Comparison of ENCODE assay signal across 20 cellular contexts in the genomic region with DNA sequence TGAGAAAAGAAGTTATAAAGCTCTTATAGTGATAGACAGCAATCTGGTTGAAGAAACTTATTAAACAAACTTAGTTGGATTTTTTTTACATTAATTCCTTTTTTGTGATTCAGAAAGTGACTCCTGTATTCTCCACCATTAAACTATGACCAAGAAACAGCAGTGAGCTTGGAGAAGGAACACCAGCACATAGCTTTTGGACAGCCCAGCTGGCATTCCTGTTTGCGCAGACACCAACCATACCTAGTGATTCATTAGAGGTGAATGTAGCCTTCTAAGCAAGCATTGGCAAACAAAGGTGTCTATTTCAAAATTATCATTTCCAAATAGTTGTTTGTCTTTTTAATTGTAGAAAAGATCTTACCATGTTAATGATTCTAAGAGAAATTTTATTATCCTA.
DNase-seq lines count a peak whose midpoint lies in the region; ATAC-seq, FAIRE-seq and TF ChIP-seq lines count a peak whose summit lies in the region.
"Had no signal": no experiment of that assay in that cellular context is flagged by ENCODE, and none has a peak within 500 bp of the region (broad histone marks: within the 10 kb centered on the region; RNA-seq: fewer than 3 reads in every experiment).

No MANE protein-coding gene starts in this region.

- H3K4me3 ChIP-seq in A549 = no peak overlapping the region
- no peak overlapping the region for H3K4me3 ChIP-seq in foreskin fibroblast (ENCODE audit: low read depth in 1 of 2, low read length in 2 of 2)
- no peak overlapping the region for H3K4me3 ChIP-seq in lower lobe of right lung
- H3K4me3 ChIP-seq: SK-N-MC, upper lobe of left lung had no signal

- DNase-seq in A549 (ENCODE audit: low read depth in 1 of 2, low spot score in 1 of 2) (peak in 1 of 2 experiments; percentile 29), HCEC 1CT (peak; percentile 36), foreskin fibroblast (peak; percentile 31 to 32), lower lobe of right lung (no peak), RKO (ENCODE audit: low spot score) (no peak), NCI-H2029 (lab: John Stamatoyannopoulos, UW) (no peak), NCI-H1092 treated with DMSO at 0.1 percent for 48 hours (lab: John Stamatoyannopoulos, UW) (no peak)
- DNase-seq: activated CD8-positive, alpha-beta memory T cell treated with anti-CD3 and anti-CD28 coated beads, Interleukin-2, amount 10 ng/mL, durations not matched to agents 7 days and 5 days; amniotic stem cell; endodermal cell; foreskin melanocyte; left ventricle myocardium superior; NCI-H1092; NCI-H774; right cardiac atrium; upper lobe of left lung had no signal

- POLR2A ChIA-PET in A549 (lab: Yijun Ruan, JAX) = no interaction called here

- 0 out of 3 replicates have a peak overlapping the region, but pooled peaks have one; percentile 11 for H3K4me2 ChIP-seq in A549

- no peak for TF ChIP-seq RAD21 in A549 (conservative IDR thresholded peaks at IDR 0.05 in 1 of 2, IDR thresholded peaks at IDR 0.05 in 1 of 2)

- H3K27ac ChIP-seq in A549 = no peak overlapping the region
- no peak overlapping the region for H3K27ac ChIP-seq in lower lobe of right lung
- H3K27ac ChIP-seq: SK-N-MC, upper lobe of left lung had no signal

- H3K4me1 ChIP-seq in A549 (peaks cover 8% of the 10 kb centered on the region; the same call in 2 of the 3 replicates), lower lobe of right lung (no peaks in the 10 kb centered on the region)
- H3K4me1 ChIP-seq: upper lobe of left lung had no signal

- FAIRE-seq in A549 (lab: Jason Lieb, UNC) = no peak
- FAIRE-seq: H1 had no signal

- TF ChIP-seq EP300 in A549 (IDR thresholded peaks at IDR 0.05) = no peak

- TF ChIP-seq POLR2A in A549 (IDR thresholded peaks at IDR 0.05; ENCODE audit: low read length) = no peak

- H3K9me3 ChIP-seq in A549 = no peaks in the 10 kb centered on the region
- H3K9me3 ChIP-seq in lower lobe of right lung = no peaks in the 10 kb centered on the region
- H3K9me3 ChIP-seq: upper lobe of left lung had no signal

- ATAC-seq in A549 = peak; percentile 50 to 72; a peak in 3 of 6 replicates
- peak; percentile 66 for ATAC-seq in SK-N-SH treated with all-trans-retinoic acid at 6 μM for 48 hours
- no peak for ATAC-seq in lower lobe of right lung
- ATAC-seq: activated CD8-positive, alpha-beta memory T cell treated with anti-CD3 and anti-CD28 coated beads, Interleukin-2, amount 10 ng/mL, durations not matched to agents 7 days and 5 days; left ventricle myocardium superior; Panc1; right cardiac atrium had no signal

- H3K27me3 ChIP-seq in lower lobe of right lung (ENCODE audit: low read depth) = no peaks in the 10 kb centered on the region
- H3K27me3 ChIP-seq: upper lobe of left lung had no signal

- 12% methylated on average over 1 of the region's 1 CpG for WGBS in A549 (ENCODE audit: missing lambda C conversion rate)

- no peak for TF ChIP-seq CTCF in A549 (IDR thresholded peaks at IDR 0.05)
- no peak for TF ChIP-seq CTCF in foreskin fibroblast (IDR thresholded peaks at IDR 0.05; ENCODE audit: low read depth, low read length)
- TF ChIP-seq CTCF in lower lobe of right lung (IDR thresholded peaks at IDR 0.05) = no peak

- no peaks in the 10 kb centered on the region for H3K36me3 ChIP-seq in lower lobe of right lung
- H3K36me3 ChIP-seq: upper lobe of left lung had no signal

- CTCF ChIA-PET in A549 (lab: Yijun Ruan, JAX) = interaction anchor here (1.2 kb wide), 2 partner anchors 17 to 451 kb away, joined by 3 read pairs; no protein-coding TSS in a partner anchor

- intact Hi-C loops in lower lobe of right lung (cut with DNase I) = no loop called here

TF ChIP-seq in A549, 52 proteins besides CTCF, POLR2A, EP300 and RAD21:
- TF ChIP-seq EHF (CRISPR knock-in tag; IDR thresholded peaks at IDR 0.05) (no peak), HMGXB4 (CRISPR knock-in tag; IDR thresholded peaks at IDR 0.05; ENCODE audit: borderline replicate concordance) (no peak), RCOR1 (IDR thresholded peaks at IDR 0.05; ENCODE audit: low read depth, low read length) (no peak), SREBF2 (IDR thresholded peaks at IDR 0.05) (no peak), ZNF302 (CRISPR knock-in tag; IDR thresholded peaks at IDR 0.05) (no peak), CHD4 (IDR thresholded peaks at IDR 0.05; ENCODE audit: borderline replicate concordance) (no peak), GATA3 (IDR thresholded peaks at IDR 0.05; ENCODE audit: borderline replicate concordance) (no peak)
TF ChIP-seq in A549: peak in this region for 0.

TF ChIP-seq in SK-N-SH treated with all-trans-retinoic acid at 6 μM for 48 hours, 23 proteins besides CTCF, POLR2A, EP300 and RAD21:
- TF ChIP-seq ZFP30 (CRISPR knock-in tag; IDR thresholded peaks at IDR 0.05) (no peak), TCF4 (CRISPR knock-in tag; IDR thresholded peaks at IDR 0.05; ENCODE audit: borderline replicate concordance) (no peak), ZC3H10 (CRISPR knock-in tag; IDR thresholded peaks at IDR 0.05) (no peak), ARNTL (CRISPR knock-in tag; IDR thresholded peaks at IDR 0.05; ENCODE audit: borderline replicate concordance, low read depth) (no peak)
TF ChIP-seq in SK-N-SH treated with all-trans-retinoic acid at 6 μM for 48 hours: peak in this region for 0.

Comparison
In these comparisons a context has a peak if more than half of its experiments do, and no peak if none do; other contexts are left out.
1. ATAC-seq: peak in A549 (2 of 2) and SK-N-SH treated with all-trans-retinoic acid at 6 μM for 48 hours (single experiment); none in lower lobe of right lung (0 of 2).
2. DNase-seq: peak in HCEC 1CT (single experiment) and foreskin fibroblast (2 of 2); none in lower lobe of right lung (single experiment), RKO (single experiment), NCI-H2029 (single experiment) and NCI-H1092 treated with DMSO at 0.1 percent for 48 hours (single experiment).